ENCODE assay signal across 12 cellular contexts in genomic region chr10:34292675-34293074, GRCh38.
"Had no signal": no experiment of that assay in that cellular context is flagged by ENCODE, and none has a peak within 500 bp of the region (broad histone marks: within the 10 kb centered on the region; RNA-seq: fewer than 3 reads in every experiment).

No MANE protein-coding gene starts in this region.

- H3K4me3 ChIP-seq: coronary artery, neural progenitor cell, ovary, sigmoid colon, suprapubic skin had no signal

- DNase-seq: activated CD4-positive, alpha-beta T cell treated with anti-CD3 and anti-CD28 coated beads, Interleukin-2, amount 10 ng/mL, durations not matched to agents 24 days and 14 days; activated naive CD4-positive, alpha-beta T cell treated with Interleukin-2 at 50 U/mL for 16 hours; activated naive CD8-positive, alpha-beta T cell treated with anti-CD3 and anti-CD28 coated beads, Interleukin-2, amount 50 U/mL, for 24 hours; effector CD8-positive, alpha-beta T cell; ovary; sigmoid colon; stimulated activated CD4-positive, alpha-beta T cell treated with anti-CD3 and anti-CD28 coated beads, Interleukin-4, amount 100 ng/mL, for 1 hour; stimulated activated CD8-positive, alpha-beta memory T cell treated with anti-CD3 and anti-CD28 coated beads, Interleukin-4, amount 100 ng/mL, for 48 hours; stimulated activated naive CD8-positive, alpha-beta T cell treated with anti-CD3 and anti-CD28 coated beads, Interleukin-15, Interleukin-2, amounts not matched to agents 100 U/mL and 50 U/mL, for 24 hours had no signal
